In the genomic region with DNA sequence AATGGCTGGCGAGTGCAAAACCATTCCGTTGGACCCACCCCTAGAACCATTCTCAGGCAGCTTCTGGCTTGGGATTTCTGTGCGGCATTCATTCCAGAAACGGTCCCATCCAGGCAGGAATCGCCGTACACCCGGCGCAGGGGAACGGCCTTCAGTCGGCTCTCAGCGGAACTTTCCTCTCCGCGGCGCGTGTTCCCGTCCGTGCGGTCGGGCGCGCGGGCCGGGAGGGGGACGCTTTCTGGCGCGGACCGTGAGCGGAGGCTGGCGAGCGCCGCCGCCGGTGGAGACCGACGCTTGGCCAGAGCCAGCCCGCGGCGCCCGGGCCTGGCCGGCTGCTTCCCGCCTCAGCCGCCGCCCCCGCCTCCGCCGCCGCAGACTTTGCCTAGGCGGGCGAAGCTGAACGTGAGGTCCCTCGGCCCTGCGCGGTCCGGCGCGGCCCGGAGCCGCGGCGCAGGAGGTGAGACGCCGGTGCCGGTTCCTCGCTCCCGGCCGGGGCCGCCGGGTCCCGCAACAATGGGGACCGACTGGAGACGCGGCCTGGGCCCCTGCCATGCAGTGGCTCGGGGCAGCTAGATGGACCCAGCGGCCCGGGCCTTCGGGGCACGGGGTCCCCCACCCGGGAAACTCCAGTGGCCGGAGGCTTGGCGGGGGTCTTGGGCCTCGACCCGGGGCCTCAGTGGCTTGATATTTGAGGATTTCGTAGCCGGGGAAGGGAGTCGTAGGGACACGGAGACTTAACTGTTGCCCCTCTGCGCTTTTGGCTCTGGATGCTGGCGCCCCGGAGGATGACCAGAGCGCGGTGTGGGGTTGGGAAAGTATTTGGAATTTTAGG, we compare ENCODE assay signal across 8 cellular contexts. TPM values are rescaled to one million over a fixed set of nuclear protein-coding genes. Genes with fewer than 3 reads are reported as not detected.
DNase-seq lines count a peak whose midpoint lies in the region; ATAC-seq and TF ChIP-seq lines count a peak whose summit lies in the region.

A gene with protein sequence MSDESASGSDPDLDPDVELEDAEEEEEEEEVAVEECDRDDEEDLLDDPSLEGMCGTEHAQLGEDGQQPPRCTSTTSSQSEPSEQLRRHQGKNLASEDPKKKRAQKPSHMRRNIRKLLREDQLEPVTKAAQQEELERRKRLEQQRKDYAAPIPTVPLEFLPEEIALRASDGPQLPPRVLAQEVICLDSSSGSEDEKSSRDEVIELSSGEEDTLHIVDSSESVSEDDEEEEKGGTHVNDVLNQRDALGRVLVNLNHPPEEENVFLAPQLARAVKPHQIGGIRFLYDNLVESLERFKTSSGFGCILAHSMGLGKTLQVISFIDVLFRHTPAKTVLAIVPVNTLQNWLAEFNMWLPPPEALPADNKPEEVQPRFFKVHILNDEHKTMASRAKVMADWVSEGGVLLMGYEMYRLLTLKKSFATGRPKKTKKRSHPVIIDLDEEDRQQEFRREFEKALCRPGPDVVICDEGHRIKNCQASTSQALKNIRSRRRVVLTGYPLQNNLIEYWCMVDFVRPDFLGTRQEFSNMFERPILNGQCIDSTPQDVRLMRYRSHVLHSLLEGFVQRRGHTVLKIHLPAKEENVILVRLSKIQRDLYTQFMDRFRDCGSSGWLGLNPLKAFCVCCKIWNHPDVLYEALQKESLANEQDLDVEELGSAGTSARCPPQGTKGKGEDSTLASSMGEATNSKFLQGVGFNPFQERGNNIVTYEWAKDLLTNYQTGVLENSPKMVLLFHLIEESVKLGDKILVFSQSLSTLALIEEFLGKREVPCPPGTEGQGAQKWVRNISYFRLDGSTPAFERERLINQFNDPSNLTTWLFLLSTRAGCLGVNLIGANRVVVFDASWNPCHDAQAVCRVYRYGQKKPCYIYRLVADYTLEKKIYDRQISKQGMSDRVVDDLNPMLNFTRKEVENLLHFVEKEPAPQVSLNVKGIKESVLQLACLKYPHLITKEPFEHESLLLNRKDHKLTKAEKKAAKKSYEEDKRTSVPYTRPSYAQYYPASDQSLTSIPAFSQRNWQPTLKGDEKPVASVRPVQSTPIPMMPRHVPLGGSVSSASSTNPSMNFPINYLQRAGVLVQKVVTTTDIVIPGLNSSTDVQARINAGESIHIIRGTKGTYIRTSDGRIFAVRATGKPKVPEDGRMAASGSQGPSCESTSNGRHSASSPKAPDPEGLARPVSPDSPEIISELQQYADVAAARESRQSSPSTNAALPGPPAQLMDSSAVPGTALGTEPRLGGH (N-terminal part only) (plus strand): TSS at position 261 of the 832 bp plus-strand sequence. CDS start 51,702 bp downstream, outside the sequence.

- H3K27ac ChIP-seq in OCI-LY1 (ENCODE audit: low read depth, low read length, poor library complexity, severe bottlenecking): no peak within 1 kb of the TSS
- peak within 1 kb of the TSS; percentile 88 for H3K27ac ChIP-seq in epithelial cell of prostate

- peak within 1 kb of the TSS; percentile 86 for H3K4me3 ChIP-seq in OCI-LY1 (ENCODE audit: low read depth, low read length, poor library complexity, severe bottlenecking)

- H3F3A ChIP-seq in OCI-LY1 (ENCODE audit: insufficient read depth, low read length): no peaks in the 10 kb centered on the region

- H3K4me1 ChIP-seq in OCI-LY1 (ENCODE audit: insufficient read depth, low read length, severe bottlenecking): peaks cover 21% of the 10 kb centered on the region

- peaks cover 17% of the 10 kb centered on the region for H3K79me2 ChIP-seq in OCI-LY1 (ENCODE audit: insufficient read depth, low read length)

- no peaks in the 10 kb centered on the region; the same call in 1 of the 2 replicates for H3K36me3 ChIP-seq in OCI-LY1 (ENCODE audit: insufficient read depth, low read length)

- H3K9ac ChIP-seq in OCI-LY1 (ENCODE audit: low read length): peak within 1 kb of the TSS; percentile 96

- ATAC-seq in GM19395 (IDR thresholded peaks at IDR 0.05; ENCODE audit: unreplicated experiment): peak; percentile 72

- no peaks in the 10 kb centered on the region for H3K9me2 ChIP-seq in OCI-LY1 (ENCODE audit: low read depth, low read length)

- no peaks in the 10 kb centered on the region for H4K20me1 ChIP-seq in OCI-LY1 (ENCODE audit: insufficient read depth, low read length)

- peak within 1 kb of the TSS; percentile 89 for H2AFZ ChIP-seq in OCI-LY1 (ENCODE audit: low read length)

- no peaks in the 10 kb centered on the region for H3K9me3 ChIP-seq in OCI-LY1 (ENCODE audit: low read length)

- peak within 1 kb of the TSS; percentile 84 for H3K4me2 ChIP-seq in OCI-LY1 (ENCODE audit: low read length)

- no peaks in the 10 kb centered on the region for H3K27me3 ChIP-seq in OCI-LY1 (ENCODE audit: insufficient read depth, low read length)

- no peak; the same call in 1 of the 2 replicates for TF ChIP-seq CTCF in OCI-LY1 (IDR thresholded peaks at IDR 0.05; ENCODE audit: low read length)

- peak; percentile 54 for DNase-seq in CMK (ENCODE audit: low read depth)
- peak; percentile 76 for DNase-seq in HK-2 (ENCODE audit: unreplicated experiment)
- peak; percentile 71 for DNase-seq in activated T-cell treated with anti-CD3 and anti-CD28 coated beads for 4 hours
- DNase-seq in epithelial cell of prostate (ENCODE audit: low read depth, low spot score): peak; percentile 31
- DNase-seq in mucosa of gallbladder (ENCODE audit: low spot score): peak; percentile 76
- peak; percentile 70 for DNase-seq in stimulated activated CD8-positive, alpha-beta memory T cell treated with anti-CD3 and anti-CD28 coated beads, Interleukin-4, amount 100 ng/mL, for 24 hours (ENCODE audit: low read depth)

RNA-seq across cellular contexts. Expression of the gene that starts here (rescaled TPM):
- total RNA-seq in mucosa of gallbladder: 19.4 TPM
